7 cellular contexts compared by ENCODE assay signal in genomic region chr22:20019661-20020532, GRCh38. TPM values are rescaled to one million over a fixed set of nuclear protein-coding genes. Genes with fewer than 3 reads are reported as not detected.
DNase-seq lines count a peak whose midpoint lies in the region; FAIRE-seq and TF ChIP-seq lines count a peak whose summit lies in the region.

No MANE protein-coding gene starts in this region.

- no peak for FAIRE-seq in HTR-8/SVneo (lab: Jason Lieb, UNC)

- H3K27me3 Mint-ChIP-seq in activated naive CD8-positive, alpha-beta T cell = no peaks in the 10 kb centered on the region

- WGBS in stomach, 5 donors = 72 to 100% (median 79%) methylated on average over 3 to 8 of the region's 8 CpGs

- no peak for TF ChIP-seq POLR2A in stomach (IDR thresholded peaks at IDR 0.05)

- H3K9me3 ChIP-seq in stomach = no peaks in the 10 kb centered on the region

- H3K36me3 ChIP-seq in kidney epithelial cell (ENCODE audit: control insufficient read depth, insufficient read depth, low read length) (no peaks in the 10 kb centered on the region), stomach (peaks cover 0 to 12% (median 3%) of the 10 kb centered on the region in 4 donors)

- no peak overlapping the region for H3K27ac ChIP-seq in HL-60 (replicated peaks)
- peak overlapping the region; percentile 89 to 96 (median 93) for H3K27ac ChIP-seq in stomach

- peaks cover 6% of the 10 kb centered on the region for H3K27me3 ChIP-seq in HL-60 (ENCODE audit: insufficient read depth, poor library complexity, severe bottlenecking)
- peaks cover 18% of the 10 kb centered on the region for H3K27me3 ChIP-seq in kidney epithelial cell (ENCODE audit: control insufficient read depth, insufficient read depth, low read length)
- H3K27me3 ChIP-seq in stomach = peaks cover 0 to 13% (median 5%) of the 10 kb centered on the region in 3 donors

- H3K4me1 ChIP-seq in stomach = peaks cover 26 to 66% (median 57%) of the 10 kb centered on the region in 4 donors

- H3K4me3 Mint-ChIP-seq in activated naive CD8-positive, alpha-beta T cell = peak overlapping the region; percentile 88

- H3K4me3 ChIP-seq in HL-60 (replicated peaks; ENCODE audit: insufficient read depth, low read length) = peak overlapping the region; percentile 45
- H3K4me3 ChIP-seq in kidney epithelial cell (ENCODE audit: low read depth, low read length) = peak overlapping the region; percentile 47
- H3K4me3 ChIP-seq in stomach = peak overlapping the region; percentile 85 to 96 (median 90)

- intact Hi-C loops in stomach (cut with DNase I; ENCODE audit: low total_unique reads) = no loop called here

- peaks cover 31% of the 10 kb centered on the region for H3K4me1 Mint-ChIP-seq in activated naive CD8-positive, alpha-beta T cell (ENCODE audit: low read depth)

- TF ChIP-seq CTCF in HL-60 (IDR thresholded peaks at IDR 0.05; ENCODE audit: insufficient read depth, low read length) (no peak), kidney epithelial cell (IDR thresholded peaks at IDR 0.05; ENCODE audit: insufficient read depth, low read length, poor library complexity, severe bottlenecking) (no peak), stomach (IDR thresholded peaks at IDR 0.05) (no peak)

- DNase-seq in HL-60 (ENCODE audit: low read depth in 1 of 2, low spot score in 1 of 2) (no peak), kidney epithelial cell (ENCODE audit: low read depth) (no peak), stomach (no peak), SKM-1 treated with dmso at 0.1 percent for 144 hours (lab: John Stamatoyannopoulos, UW; ENCODE audit: unreplicated experiment) (no peak), NCI-H187 treated with DMSO at 0.1 percent for 48 hours (lab: John Stamatoyannopoulos, UW) (no peak), HTR-8/SVneo (ENCODE audit: insufficient read length, low spot score) (no peak)

- H3K27ac Mint-ChIP-seq in activated naive CD8-positive, alpha-beta T cell = peak overlapping the region; percentile 73

- no peaks in the 10 kb centered on the region for H3K9me3 Mint-ChIP-seq in activated naive CD8-positive, alpha-beta T cell (ENCODE audit: low read depth)

- TF ChIP-seq EP300 in stomach (IDR thresholded peaks at IDR 0.05) = no peak

- H3K36me3 Mint-ChIP-seq in activated naive CD8-positive, alpha-beta T cell = no peaks in the 10 kb centered on the region

RNA-seq across cellular contexts. Expression of gene TANGO2, which starts 1.0 kb away (rescaled TPM):
- total RNA-seq in kidney epithelial cell (20.9 and 22.0 TPM in 2 replicates), stomach (10 to 100 TPM; 18.1 to 38.8 (median 27.2) TPM)
- 10 to 100 TPM; 13.8 to 37.7 (median 26.0) TPM for polyA plus RNA-seq in stomach

RNA-seq across cellular contexts. Expression of gene ARVCF, which starts 3.3 kb away (rescaled TPM):
- total RNA-seq in kidney epithelial cell = 74.5 and 107 TPM in 2 replicates
- total RNA-seq in stomach = 10 to 100 TPM; 11.2 to 51.3 (median 27.8) TPM
- polyA plus RNA-seq in stomach = 10 to 100 TPM in 2 of 3 donors, 1 to 10 TPM in 1; 3.5 to 15.4 (median 10.2) TPM
